ENCODE assay signal across 1 cellular context in the genomic region with DNA sequence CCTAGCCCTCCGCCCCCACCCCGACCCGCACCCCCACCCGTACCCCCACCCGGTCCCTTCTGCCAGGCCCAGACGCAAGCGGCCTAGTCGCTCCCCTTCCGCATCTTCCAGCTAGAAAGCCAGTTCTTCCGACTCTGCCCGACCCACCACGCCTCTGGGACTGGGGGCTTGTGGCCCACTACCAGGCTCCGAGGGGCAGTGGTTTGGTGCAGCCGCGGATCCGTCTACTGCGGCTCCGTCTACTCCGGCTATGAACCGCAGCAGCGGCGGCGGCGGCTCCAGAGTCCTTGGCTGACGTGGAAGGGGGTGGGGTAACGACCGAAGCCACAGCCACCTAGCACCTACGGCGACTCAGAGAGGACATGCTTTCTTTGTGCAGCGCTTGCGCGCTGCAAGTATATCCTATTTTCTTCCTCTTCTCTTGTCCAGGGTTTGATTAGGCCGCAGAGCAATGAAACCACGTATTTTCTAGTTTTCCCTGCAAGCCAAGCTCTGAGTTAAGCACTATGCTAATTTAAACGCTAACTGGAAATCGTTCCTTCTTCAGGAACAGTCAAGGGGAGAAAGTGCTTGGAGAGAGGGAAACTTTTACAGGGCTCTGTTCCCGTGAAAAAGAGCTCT.
TF ChIP-seq lines count a peak whose summit lies in the region.

A gene with protein sequence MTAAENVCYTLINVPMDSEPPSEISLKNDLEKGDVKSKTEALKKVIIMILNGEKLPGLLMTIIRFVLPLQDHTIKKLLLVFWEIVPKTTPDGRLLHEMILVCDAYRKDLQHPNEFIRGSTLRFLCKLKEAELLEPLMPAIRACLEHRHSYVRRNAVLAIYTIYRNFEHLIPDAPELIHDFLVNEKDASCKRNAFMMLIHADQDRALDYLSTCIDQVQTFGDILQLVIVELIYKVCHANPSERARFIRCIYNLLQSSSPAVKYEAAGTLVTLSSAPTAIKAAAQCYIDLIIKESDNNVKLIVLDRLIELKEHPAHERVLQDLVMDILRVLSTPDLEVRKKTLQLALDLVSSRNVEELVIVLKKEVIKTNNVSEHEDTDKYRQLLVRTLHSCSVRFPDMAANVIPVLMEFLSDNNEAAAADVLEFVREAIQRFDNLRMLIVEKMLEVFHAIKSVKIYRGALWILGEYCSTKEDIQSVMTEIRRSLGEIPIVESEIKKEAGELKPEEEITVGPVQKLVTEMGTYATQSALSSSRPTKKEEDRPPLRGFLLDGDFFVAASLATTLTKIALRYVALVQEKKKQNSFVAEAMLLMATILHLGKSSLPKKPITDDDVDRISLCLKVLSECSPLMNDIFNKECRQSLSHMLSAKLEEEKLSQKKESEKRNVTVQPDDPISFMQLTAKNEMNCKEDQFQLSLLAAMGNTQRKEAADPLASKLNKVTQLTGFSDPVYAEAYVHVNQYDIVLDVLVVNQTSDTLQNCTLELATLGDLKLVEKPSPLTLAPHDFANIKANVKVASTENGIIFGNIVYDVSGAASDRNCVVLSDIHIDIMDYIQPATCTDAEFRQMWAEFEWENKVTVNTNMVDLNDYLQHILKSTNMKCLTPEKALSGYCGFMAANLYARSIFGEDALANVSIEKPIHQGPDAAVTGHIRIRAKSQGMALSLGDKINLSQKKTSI (minus strand): TSS at position 252 of the 621 bp plus-strand sequence. CDS start 883 bp downstream, outside the sequence.

TF ChIP-seq in HepG2, 621 proteins besides CTCF, POLR2A, EP300 and RAD21 (continued from another document and continues in another):
- TF ChIP-seq, protein P1, sequence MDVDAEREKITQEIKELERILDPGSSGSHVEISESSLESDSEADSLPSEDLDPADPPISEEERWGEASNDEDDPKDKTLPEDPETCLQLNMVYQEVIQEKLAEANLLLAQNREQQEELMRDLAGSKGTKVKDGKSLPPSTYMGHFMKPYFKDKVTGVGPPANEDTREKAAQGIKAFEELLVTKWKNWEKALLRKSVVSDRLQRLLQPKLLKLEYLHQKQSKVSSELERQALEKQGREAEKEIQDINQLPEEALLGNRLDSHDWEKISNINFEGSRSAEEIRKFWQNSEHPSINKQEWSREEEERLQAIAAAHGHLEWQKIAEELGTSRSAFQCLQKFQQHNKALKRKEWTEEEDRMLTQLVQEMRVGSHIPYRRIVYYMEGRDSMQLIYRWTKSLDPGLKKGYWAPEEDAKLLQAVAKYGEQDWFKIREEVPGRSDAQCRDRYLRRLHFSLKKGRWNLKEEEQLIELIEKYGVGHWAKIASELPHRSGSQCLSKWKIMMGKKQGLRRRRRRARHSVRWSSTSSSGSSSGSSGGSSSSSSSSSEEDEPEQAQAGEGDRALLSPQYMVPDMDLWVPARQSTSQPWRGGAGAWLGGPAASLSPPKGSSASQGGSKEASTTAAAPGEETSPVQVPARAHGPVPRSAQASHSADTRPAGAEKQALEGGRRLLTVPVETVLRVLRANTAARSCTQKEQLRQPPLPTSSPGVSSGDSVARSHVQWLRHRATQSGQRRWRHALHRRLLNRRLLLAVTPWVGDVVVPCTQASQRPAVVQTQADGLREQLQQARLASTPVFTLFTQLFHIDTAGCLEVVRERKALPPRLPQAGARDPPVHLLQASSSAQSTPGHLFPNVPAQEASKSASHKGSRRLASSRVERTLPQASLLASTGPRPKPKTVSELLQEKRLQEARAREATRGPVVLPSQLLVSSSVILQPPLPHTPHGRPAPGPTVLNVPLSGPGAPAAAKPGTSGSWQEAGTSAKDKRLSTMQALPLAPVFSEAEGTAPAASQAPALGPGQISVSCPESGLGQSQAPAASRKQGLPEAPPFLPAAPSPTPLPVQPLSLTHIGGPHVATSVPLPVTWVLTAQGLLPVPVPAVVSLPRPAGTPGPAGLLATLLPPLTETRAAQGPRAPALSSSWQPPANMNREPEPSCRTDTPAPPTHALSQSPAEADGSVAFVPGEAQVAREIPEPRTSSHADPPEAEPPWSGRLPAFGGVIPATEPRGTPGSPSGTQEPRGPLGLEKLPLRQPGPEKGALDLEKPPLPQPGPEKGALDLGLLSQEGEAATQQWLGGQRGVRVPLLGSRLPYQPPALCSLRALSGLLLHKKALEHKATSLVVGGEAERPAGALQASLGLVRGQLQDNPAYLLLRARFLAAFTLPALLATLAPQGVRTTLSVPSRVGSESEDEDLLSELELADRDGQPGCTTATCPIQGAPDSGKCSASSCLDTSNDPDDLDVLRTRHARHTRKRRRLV (CRISPR knock-in tag; IDR thresholded peaks at IDR 0.05) = no peak
- TF ChIP-seq, protein P2, sequence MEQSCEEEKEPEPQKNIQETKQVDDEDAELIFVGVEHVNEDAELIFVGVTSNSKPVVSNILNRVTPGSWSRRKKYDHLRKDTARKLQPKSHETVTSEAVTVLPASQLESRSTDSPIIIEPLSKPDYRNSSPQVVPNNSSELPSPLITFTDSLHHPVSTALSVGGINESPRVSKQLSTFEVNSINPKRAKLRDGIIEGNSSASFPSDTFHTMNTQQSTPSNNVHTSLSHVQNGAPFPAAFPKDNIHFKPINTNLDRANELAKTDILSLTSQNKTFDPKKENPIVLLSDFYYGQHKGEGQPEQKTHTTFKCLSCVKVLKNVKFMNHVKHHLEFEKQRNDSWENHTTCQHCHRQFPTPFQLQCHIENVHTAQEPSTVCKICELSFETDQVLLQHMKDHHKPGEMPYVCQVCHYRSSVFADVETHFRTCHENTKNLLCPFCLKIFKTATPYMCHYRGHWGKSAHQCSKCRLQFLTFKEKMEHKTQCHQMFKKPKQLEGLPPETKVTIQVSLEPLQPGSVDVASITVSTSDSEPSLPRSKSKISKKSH (CRISPR knock-in tag; IDR thresholded peaks at IDR 0.05; ENCODE audit: borderline replicate concordance) = peak; percentile 87
- TF ChIP-seq FOXM1 (CRISPR knock-in tag; IDR thresholded peaks at IDR 0.05) = no peak
- TF ChIP-seq ZNF180 (CRISPR knock-in tag; IDR thresholded peaks at IDR 0.05; ENCODE audit: borderline replicate concordance, low read depth) = no peak
- TF ChIP-seq GATAD1 (CRISPR knock-in tag; IDR thresholded peaks at IDR 0.05) = peak; percentile 85
- TF ChIP-seq, protein P3, sequence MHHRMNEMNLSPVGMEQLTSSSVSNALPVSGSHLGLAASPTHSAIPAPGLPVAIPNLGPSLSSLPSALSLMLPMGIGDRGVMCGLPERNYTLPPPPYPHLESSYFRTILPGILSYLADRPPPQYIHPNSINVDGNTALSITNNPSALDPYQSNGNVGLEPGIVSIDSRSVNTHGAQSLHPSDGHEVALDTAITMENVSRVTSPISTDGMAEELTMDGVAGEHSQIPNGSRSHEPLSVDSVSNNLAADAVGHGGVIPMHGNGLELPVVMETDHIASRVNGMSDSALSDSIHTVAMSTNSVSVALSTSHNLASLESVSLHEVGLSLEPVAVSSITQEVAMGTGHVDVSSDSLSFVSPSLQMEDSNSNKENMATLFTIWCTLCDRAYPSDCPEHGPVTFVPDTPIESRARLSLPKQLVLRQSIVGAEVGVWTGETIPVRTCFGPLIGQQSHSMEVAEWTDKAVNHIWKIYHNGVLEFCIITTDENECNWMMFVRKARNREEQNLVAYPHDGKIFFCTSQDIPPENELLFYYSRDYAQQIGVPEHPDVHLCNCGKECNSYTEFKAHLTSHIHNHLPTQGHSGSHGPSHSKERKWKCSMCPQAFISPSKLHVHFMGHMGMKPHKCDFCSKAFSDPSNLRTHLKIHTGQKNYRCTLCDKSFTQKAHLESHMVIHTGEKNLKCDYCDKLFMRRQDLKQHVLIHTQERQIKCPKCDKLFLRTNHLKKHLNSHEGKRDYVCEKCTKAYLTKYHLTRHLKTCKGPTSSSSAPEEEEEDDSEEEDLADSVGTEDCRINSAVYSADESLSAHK (CRISPR knock-in tag; IDR thresholded peaks at IDR 0.05; ENCODE audit: borderline replicate concordance) = no peak
- no peak for TF ChIP-seq ZNF496 (CRISPR knock-in tag; IDR thresholded peaks at IDR 0.05; ENCODE audit: insufficient replicate concordance)
- TF ChIP-seq, protein P4, sequence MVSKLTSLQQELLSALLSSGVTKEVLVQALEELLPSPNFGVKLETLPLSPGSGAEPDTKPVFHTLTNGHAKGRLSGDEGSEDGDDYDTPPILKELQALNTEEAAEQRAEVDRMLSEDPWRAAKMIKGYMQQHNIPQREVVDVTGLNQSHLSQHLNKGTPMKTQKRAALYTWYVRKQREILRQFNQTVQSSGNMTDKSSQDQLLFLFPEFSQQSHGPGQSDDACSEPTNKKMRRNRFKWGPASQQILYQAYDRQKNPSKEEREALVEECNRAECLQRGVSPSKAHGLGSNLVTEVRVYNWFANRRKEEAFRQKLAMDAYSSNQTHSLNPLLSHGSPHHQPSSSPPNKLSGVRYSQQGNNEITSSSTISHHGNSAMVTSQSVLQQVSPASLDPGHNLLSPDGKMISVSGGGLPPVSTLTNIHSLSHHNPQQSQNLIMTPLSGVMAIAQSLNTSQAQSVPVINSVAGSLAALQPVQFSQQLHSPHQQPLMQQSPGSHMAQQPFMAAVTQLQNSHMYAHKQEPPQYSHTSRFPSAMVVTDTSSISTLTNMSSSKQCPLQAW (CRISPR knock-in tag; IDR thresholded peaks at IDR 0.05) = peak; percentile 77; the same call in 1 of the 2 replicates
- TF ChIP-seq, protein P5, sequence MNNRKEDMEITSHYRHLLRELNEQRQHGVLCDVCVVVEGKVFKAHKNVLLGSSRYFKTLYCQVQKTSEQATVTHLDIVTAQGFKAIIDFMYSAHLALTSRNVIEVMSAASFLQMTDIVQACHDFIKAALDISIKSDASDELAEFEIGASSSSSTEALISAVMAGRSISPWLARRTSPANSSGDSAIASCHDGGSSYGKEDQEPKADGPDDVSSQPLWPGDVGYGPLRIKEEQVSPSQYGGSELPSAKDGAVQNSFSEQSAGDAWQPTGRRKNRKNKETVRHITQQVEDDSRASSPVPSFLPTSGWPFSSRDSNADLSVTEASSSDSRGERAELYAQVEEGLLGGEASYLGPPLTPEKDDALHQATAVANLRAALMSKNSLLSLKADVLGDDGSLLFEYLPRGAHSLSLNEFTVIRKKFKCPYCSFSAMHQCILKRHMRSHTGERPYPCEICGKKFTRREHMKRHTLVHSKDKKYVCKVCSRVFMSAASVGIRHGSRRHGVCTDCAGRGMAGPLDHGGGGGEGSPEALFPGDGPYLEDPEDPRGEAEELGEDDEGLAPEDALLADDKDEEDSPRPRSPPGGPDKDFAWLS (CRISPR knock-in tag; IDR thresholded peaks at IDR 0.05; ENCODE audit: borderline replicate concordance) = no peak
- no peak for TF ChIP-seq NFATC3 (CRISPR knock-in tag; IDR thresholded peaks at IDR 0.05)
- TF ChIP-seq ZNF205 (CRISPR knock-in tag; IDR thresholded peaks at IDR 0.05) = peak; percentile 49; the same call in 1 of the 2 replicates
- TF ChIP-seq ZNF772 (CRISPR knock-in tag; IDR thresholded peaks at IDR 0.05) = no peak; the same call in 1 of the 2 replicates
- no peak for TF ChIP-seq SMARCE1 (IDR thresholded peaks at IDR 0.05; ENCODE audit: borderline replicate concordance)
- TF ChIP-seq CAMTA2 (CRISPR knock-in tag; IDR thresholded peaks at IDR 0.05; ENCODE audit: borderline replicate concordance) = no peak
- no peak for TF ChIP-seq RARG (CRISPR knock-in tag; IDR thresholded peaks at IDR 0.05; ENCODE audit: low read depth)
- TF ChIP-seq ZMYM2 (CRISPR knock-in tag; IDR thresholded peaks at IDR 0.05) = no peak
- TF ChIP-seq SP140L (CRISPR knock-in tag; IDR thresholded peaks at IDR 0.05; ENCODE audit: borderline replicate concordance) = peak; percentile 44; the same call in 1 of the 2 replicates
- peak; percentile 98 for TF ChIP-seq POLR2AphosphoS5 (IDR thresholded peaks at IDR 0.05; ENCODE audit: low read depth, low read length)
- TF ChIP-seq ESRRA (CRISPR knock-in tag; IDR thresholded peaks at IDR 0.05; ENCODE audit: low read depth) = no peak
- no peak for TF ChIP-seq ZNF326 (CRISPR knock-in tag; IDR thresholded peaks at IDR 0.05; ENCODE audit: borderline replicate concordance)
- no peak; the same call in 1 of the 2 replicates for TF ChIP-seq MXD4 (CRISPR knock-in tag; IDR thresholded peaks at IDR 0.05)
- TF ChIP-seq NFYC (CRISPR knock-in tag; IDR thresholded peaks at IDR 0.05) = no peak
- no peak for TF ChIP-seq ZFYVE20 (CRISPR knock-in tag; IDR thresholded peaks at IDR 0.05; ENCODE audit: borderline replicate concordance, low read depth)
- TF ChIP-seq, protein P6, sequence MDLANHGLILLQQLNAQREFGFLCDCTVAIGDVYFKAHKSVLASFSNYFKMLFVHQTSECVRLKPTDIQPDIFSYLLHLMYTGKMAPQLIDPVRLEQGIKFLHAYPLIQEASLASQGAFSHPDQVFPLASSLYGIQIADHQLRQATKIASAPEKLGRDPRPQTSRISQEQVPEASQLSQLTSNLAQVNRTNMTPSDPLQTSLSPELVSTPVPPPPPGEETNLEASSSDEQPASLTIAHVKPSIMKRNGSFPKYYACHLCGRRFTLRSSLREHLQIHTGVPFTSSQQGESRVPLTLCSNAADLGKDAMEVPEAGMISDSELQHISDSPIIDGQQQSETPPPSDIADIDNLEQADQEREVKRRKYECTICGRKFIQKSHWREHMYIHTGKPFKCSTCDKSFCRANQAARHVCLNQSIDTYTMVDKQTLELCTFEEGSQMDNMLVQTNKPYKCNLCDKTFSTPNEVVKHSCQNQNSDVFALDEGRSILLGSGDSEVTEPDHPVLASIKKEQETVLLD (CRISPR knock-in tag; IDR thresholded peaks at IDR 0.05; ENCODE audit: low read depth) = peak; percentile 68
- TF ChIP-seq ZNF7 (CRISPR knock-in tag; IDR thresholded peaks at IDR 0.05) = no peak
- TF ChIP-seq SP5 (CRISPR knock-in tag; IDR thresholded peaks at IDR 0.05; ENCODE audit: borderline replicate concordance, low read depth) = peak; percentile 55; the same call in 1 of the 2 replicates
- TF ChIP-seq NFE2L1 (CRISPR knock-in tag; IDR thresholded peaks at IDR 0.05; ENCODE audit: borderline replicate concordance) = no peak
- TF ChIP-seq, protein P7, sequence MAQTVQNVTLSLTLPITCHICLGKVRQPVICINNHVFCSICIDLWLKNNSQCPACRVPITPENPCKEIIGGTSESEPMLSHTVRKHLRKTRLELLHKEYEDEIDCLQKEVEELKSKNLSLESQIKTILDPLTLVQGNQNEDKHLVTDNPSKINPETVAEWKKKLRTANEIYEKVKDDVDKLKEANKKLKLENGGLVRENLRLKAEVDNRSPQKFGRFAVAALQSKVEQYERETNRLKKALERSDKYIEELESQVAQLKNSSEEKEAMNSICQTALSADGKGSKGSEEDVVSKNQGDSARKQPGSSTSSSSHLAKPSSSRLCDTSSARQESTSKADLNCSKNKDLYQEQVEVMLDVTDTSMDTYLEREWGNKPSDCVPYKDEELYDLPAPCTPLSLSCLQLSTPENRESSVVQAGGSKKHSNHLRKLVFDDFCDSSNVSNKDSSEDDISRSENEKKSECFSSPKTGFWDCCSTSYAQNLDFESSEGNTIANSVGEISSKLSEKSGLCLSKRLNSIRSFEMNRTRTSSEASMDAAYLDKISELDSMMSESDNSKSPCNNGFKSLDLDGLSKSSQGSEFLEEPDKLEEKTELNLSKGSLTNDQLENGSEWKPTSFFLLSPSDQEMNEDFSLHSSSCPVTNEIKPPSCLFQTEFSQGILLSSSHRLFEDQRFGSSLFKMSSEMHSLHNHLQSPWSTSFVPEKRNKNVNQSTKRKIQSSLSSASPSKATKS (CRISPR knock-in tag; IDR thresholded peaks at IDR 0.05) = no peak
- TF ChIP-seq, protein P8, sequence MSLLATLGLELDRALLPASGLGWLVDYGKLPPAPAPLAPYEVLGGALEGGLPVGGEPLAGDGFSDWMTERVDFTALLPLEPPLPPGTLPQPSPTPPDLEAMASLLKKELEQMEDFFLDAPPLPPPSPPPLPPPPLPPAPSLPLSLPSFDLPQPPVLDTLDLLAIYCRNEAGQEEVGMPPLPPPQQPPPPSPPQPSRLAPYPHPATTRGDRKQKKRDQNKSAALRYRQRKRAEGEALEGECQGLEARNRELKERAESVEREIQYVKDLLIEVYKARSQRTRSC (CRISPR knock-in tag; IDR thresholded peaks at IDR 0.05; ENCODE audit: low read depth) = no peak
- no peak for TF ChIP-seq NR1H2 (CRISPR knock-in tag; IDR thresholded peaks at IDR 0.05; ENCODE audit: borderline replicate concordance, low read depth)
- TF ChIP-seq PCBP1 (IDR thresholded peaks at IDR 0.05; ENCODE audit: borderline replicate concordance, low read depth, low read length) = 0 out of 2 replicates have a peak, but pooled peaks have one; percentile 80
- TF ChIP-seq REPIN1 (CRISPR knock-in tag; IDR thresholded peaks at IDR 0.05; ENCODE audit: borderline replicate concordance, low read depth) = peak; percentile 65; the same call in 1 of the 2 replicates
- peak; percentile 24; the same call in 1 of the 2 replicates for TF ChIP-seq HNF4G (IDR thresholded peaks at IDR 0.05; ENCODE audit: borderline replicate concordance, low read depth, low read length)
- no peak for TF ChIP-seq HNF4G (CRISPR knock-in tag; IDR thresholded peaks at IDR 0.05; ENCODE audit: borderline replicate concordance, low read depth)
